Comparison of ENCODE assay signal across 8 cellular contexts in genomic region chr1:156693858-156694562, GRCh38. TPM values are rescaled to one million over a fixed set of nuclear protein-coding genes. Genes with fewer than 3 reads are reported as not detected.
DNase-seq lines count a peak whose midpoint lies in the region; ATAC-seq and TF ChIP-seq lines count a peak whose summit lies in the region.
"Had no signal": no experiment of that assay in that cellular context is flagged by ENCODE, and none has a peak within 500 bp of the region (broad histone marks: within the 10 kb centered on the region; RNA-seq: fewer than 3 reads in every experiment).

No MANE protein-coding gene starts in this region.

- peak overlapping the region; percentile 41 for H3K4ac ChIP-seq in trophoblast cell (ENCODE audit: low read depth, low read length)

- dilution Hi-C loops in mammary epithelial cell (cut with HindIII; ENCODE audit: low sequenced_read_pairs): no loop called here

- DNase-seq in Kasumi-1 (lab: John Stamatoyannopoulos, UW) (peak; percentile 12 to 22), mammary epithelial cell (peak; percentile 45), trophoblast cell (no peak), esophagus muscularis mucosa (ENCODE audit: extremely low spot score) (no peak)
- DNase-seq in activated CD4-positive, alpha-beta T cell treated with anti-CD3 and anti-CD28 coated beads, Interleukin-2, amount 50 U/mL, for 4 hours: no peak
- DNase-seq: activated CD8-positive, alpha-beta memory T cell treated with anti-CD3 and anti-CD28 coated beads for 24 hours had no signal

- H3K27ac ChIP-seq in mammary epithelial cell (ENCODE audit: insufficient read depth, low read depth, low read length) (no peak overlapping the region), trophoblast cell (ENCODE audit: low read depth, low read length) (peak overlapping the region; percentile 84), esophagus muscularis mucosa (replicated peaks in 1 of 4) (no peak overlapping the region)
- H3K27ac ChIP-seq: pancreas had no signal

- H2AFZ ChIP-seq in mammary epithelial cell (ENCODE audit: low read depth, low read length) (peak overlapping the region; percentile 32), trophoblast cell (ENCODE audit: insufficient read depth, low read length, poor library complexity) (peak overlapping the region; percentile 38)

- H3K4me2 ChIP-seq in mammary epithelial cell (ENCODE audit: insufficient read depth, low read depth, low read length) (no peak overlapping the region), trophoblast cell (ENCODE audit: low read length) (peak overlapping the region; percentile 45)

- no peak for TF ChIP-seq CTCF in mammary epithelial cell (conservative IDR thresholded peaks at IDR 0.05 in 1 of 2, IDR thresholded peaks at IDR 0.05 in 1 of 2; ENCODE audit: extremely low read depth in 1 of 2, insufficient read depth in 1 of 2, low read depth in 1 of 2, low read length in 2 of 2)
- no peak for TF ChIP-seq CTCF in esophagus muscularis mucosa (IDR thresholded peaks at IDR 0.05)

- no peak overlapping the region for H3K23ac ChIP-seq in trophoblast cell (ENCODE audit: low read length)

- TF ChIP-seq POLR2A in esophagus muscularis mucosa (IDR thresholded peaks at IDR 0.05; ENCODE audit: low read depth): no peak

- peak overlapping the region; percentile 96 for H4K91ac ChIP-seq in trophoblast cell (ENCODE audit: low read depth, low read length)

- intact Hi-C loops in mammary epithelial cell (cut with micrococcal nuclease): no loop called here
- intact Hi-C loops in esophagus muscularis mucosa (cut with DNase I): no loop called here

- peak overlapping the region; percentile 77 for H4K8ac ChIP-seq in trophoblast cell (ENCODE audit: low read depth, low read length)

- in situ Hi-C loops in mammary epithelial cell (cut with MboI; ENCODE audit: low sequenced_read_pairs in 2 of 2): loop anchor here in 1 of 2 donors (25.0 kb wide), 1 partner anchor 168 kb away; the partner anchor contains the start of genes INSRR and NTRK1

- H2BK120ac ChIP-seq in trophoblast cell (ENCODE audit: insufficient read depth, low read length, poor library complexity): peak overlapping the region; percentile 79

- H4K20me1 ChIP-seq in mammary epithelial cell (ENCODE audit: insufficient read depth, low read length): no peaks in the 10 kb centered on the region

- H3K9ac ChIP-seq in mammary epithelial cell (ENCODE audit: insufficient read depth, low read length) (no peak overlapping the region), trophoblast cell (ENCODE audit: low read length) (peak overlapping the region; percentile 17)

- H3K4me3 ChIP-seq in mammary epithelial cell (replicated peaks in 1 of 3; ENCODE audit: insufficient read depth in 1 of 3, low read depth in 2 of 3, low read length in 3 of 3) (no peak overlapping the region), trophoblast cell (ENCODE audit: low read depth, low read length) (no peak overlapping the region), esophagus muscularis mucosa (no peak overlapping the region)
- H3K4me3 ChIP-seq: pancreas had no signal

- BruUV-seq in mammary epithelial cell (replicated peaks; lab: Mats Ljungman, UMichigan): no TSS peak

- H3K9me3 ChIP-seq in mammary epithelial cell (replicated peaks; ENCODE audit: insufficient read depth, low read length) (no peaks in the 10 kb centered on the region), trophoblast cell (ENCODE audit: insufficient read depth, low read depth, low read length) (no peaks in the 10 kb centered on the region), esophagus muscularis mucosa (no peaks in the 10 kb centered on the region)
- H3K9me3 ChIP-seq: pancreas had no signal

- CTCF ChIA-PET in mammary epithelial cell (lab: Charles Lee; ENCODE audit: low non-redundant PET): no interaction called here

- no peaks in the 10 kb centered on the region for H3K79me2 ChIP-seq in mammary epithelial cell (ENCODE audit: insufficient read depth, low read length)
- H3K79me2 ChIP-seq in trophoblast cell (ENCODE audit: control insufficient read depth, insufficient read depth, low read length, poor library complexity): peaks cover 3% of the 10 kb centered on the region

- peak overlapping the region; percentile 90 for H2BK12ac ChIP-seq in trophoblast cell (ENCODE audit: low read length)

- ATAC-seq in HG03135 (IDR thresholded peaks at IDR 0.05; ENCODE audit: unreplicated experiment): no peak

- peak overlapping the region; percentile 83 for H3K14ac ChIP-seq in trophoblast cell (ENCODE audit: low read length)

- H3K36me3 ChIP-seq in mammary epithelial cell (ENCODE audit: insufficient read depth, low read length) (no peaks in the 10 kb centered on the region), trophoblast cell (ENCODE audit: control insufficient read depth in 1 of 2, insufficient read depth in 2 of 2, low read length in 2 of 2) (peaks cover 4 to 6% of the 10 kb centered on the region in 2 experiments), esophagus muscularis mucosa (peaks cover 0 to 2% (median 0%) of the 10 kb centered on the region in 4 donors)
- H3K36me3 ChIP-seq: pancreas had no signal

- peak overlapping the region; percentile 84 for H2AK5ac ChIP-seq in trophoblast cell (ENCODE audit: low read length)

- H3K4me1 ChIP-seq in mammary epithelial cell (ENCODE audit: insufficient read depth, low read length) (peaks cover 39% of the 10 kb centered on the region), trophoblast cell (ENCODE audit: control insufficient read depth in 1 of 2, insufficient read depth in 2 of 2, low read length in 2 of 2) (peaks cover 44 to 54% of the 10 kb centered on the region in 2 experiments), esophagus muscularis mucosa (peaks cover 7 to 27% (median 17%) of the 10 kb centered on the region in 4 donors)

- TF ChIP-seq EP300 in esophagus muscularis mucosa (IDR thresholded peaks at IDR 0.05): no peak

- peaks cover 32% of the 10 kb centered on the region for H3K79me1 ChIP-seq in trophoblast cell (ENCODE audit: low read length)

- no peaks in the 10 kb centered on the region for H3K27me3 ChIP-seq in mammary epithelial cell (ENCODE audit: insufficient read depth, low read length)
- no peaks in the 10 kb centered on the region for H3K27me3 ChIP-seq in trophoblast cell (ENCODE audit: insufficient read depth, low read length)
- H3K27me3 ChIP-seq in esophagus muscularis mucosa: peaks cover 0 to 49% (median 2%) of the 10 kb centered on the region in 4 donors
- H3K27me3 ChIP-seq: pancreas had no signal

- WGBS in mammary epithelial cell (ENCODE audit: low coverage, missing lambda C conversion rate): 65% methylated on average over 6 of the region's 8 CpGs
- WGBS in trophoblast cell (ENCODE audit: extremely low coverage, insufficient coverage, insufficient read length): no CpG with 5 or more reads among the region's 8 CpGs
- 89% methylated on average over 7 of the region's 8 CpGs for WGBS in esophagus muscularis mucosa

- peak overlapping the region; percentile 82 for H2BK5ac ChIP-seq in trophoblast cell (ENCODE audit: low read depth, low read length, poor library complexity)

- peak overlapping the region; percentile 26 for H4K12ac ChIP-seq in trophoblast cell (ENCODE audit: low read depth, low read length)

- H3K18ac ChIP-seq in trophoblast cell (ENCODE audit: low read length): peak overlapping the region; percentile 91

RNA-seq across cellular contexts. Expression of gene CRABP2, which starts 11.4 kb away (rescaled TPM):
- total RNA-seq in mammary epithelial cell (10 to 100 TPM in 1 of 2 donors, 1 to 10 TPM in 1; 7.0 to 29.5 TPM), esophagus muscularis mucosa (1 to 10 TPM; 1.2 to 6.4 (median 2.7) TPM)
- polyA plus RNA-seq in mammary epithelial cell: 6.2 TPM
- polyA minus RNA-seq in mammary epithelial cell: 1.3 TPM
- polyA plus RNA-seq in trophoblast cell (2013): 273 TPM in 2 replicates

RNA-seq across cellular contexts. Expression of gene NES, which starts 16.8 kb away (rescaled TPM):
- total RNA-seq in mammary epithelial cell (10 to 100 TPM in 1 of 2 donors, under 1 TPM in 1; 0.07 to 49.0 TPM), esophagus muscularis mucosa (10 to 100 TPM; 16.6 to 37.4 (median 32.5) TPM)
- 0.06 TPM for polyA plus RNA-seq in mammary epithelial cell
- not detected for polyA minus RNA-seq in mammary epithelial cell
- 71.4 and 71.6 TPM in 2 replicates for polyA plus RNA-seq in trophoblast cell (2013)

RNA-seq across cellular contexts. Expression of gene METTL25B, which starts 34.3 kb away (rescaled TPM):
- total RNA-seq in mammary epithelial cell (10 to 100 TPM in 1 of 2 donors, 1 to 10 TPM in 1; 9.3 to 24.3 TPM), esophagus muscularis mucosa (10 to 100 TPM; 16.2 to 32.3 (median 18.0) TPM)
- 10.5 TPM for polyA plus RNA-seq in mammary epithelial cell
- 19.3 TPM for polyA minus RNA-seq in mammary epithelial cell
- 15.9 and 18.0 TPM in 2 replicates for polyA plus RNA-seq in trophoblast cell (2013)

RNA-seq across cellular contexts. Expression of gene ISG20L2, which starts 34.6 kb away (rescaled TPM):
- total RNA-seq in mammary epithelial cell (10 to 100 TPM; 27.0 to 42.7 TPM), esophagus muscularis mucosa (10 to 100 TPM; 16.2 to 20.0 (median 19.0) TPM)
- polyA plus RNA-seq in mammary epithelial cell: 62.3 TPM
- polyA minus RNA-seq in mammary epithelial cell: 33.3 TPM
- 44.2 and 46.1 TPM in 2 replicates for polyA plus RNA-seq in trophoblast cell (2013)

RNA-seq across cellular contexts. Expression of gene MRPL24, which starts 46.9 kb away (rescaled TPM):
- total RNA-seq in mammary epithelial cell (10 to 100 TPM; 25.0 to 86.1 TPM), esophagus muscularis mucosa (10 to 100 TPM; 43.5 to 67.4 (median 62.4) TPM)
- 121 TPM for polyA plus RNA-seq in mammary epithelial cell
- polyA minus RNA-seq in mammary epithelial cell: 34.3 TPM
- polyA plus RNA-seq in trophoblast cell (2013): 40.5 and 40.7 TPM in 2 replicates

Comparison
In these comparisons a context has a peak if more than half of its experiments do, and no peak if none do; other contexts are left out.
1. DNase-seq: peak in Kasumi-1 (2 of 2) and mammary epithelial cell (single experiment); none in trophoblast cell (0 of 2), activated CD4-positive, alpha-beta T cell treated with anti-CD3 and anti-CD28 coated beads, Interleukin-2, amount 50 U/mL, for 4 hours (0 of 2) and esophagus muscularis mucosa (single experiment).